In the genomic region with DNA sequence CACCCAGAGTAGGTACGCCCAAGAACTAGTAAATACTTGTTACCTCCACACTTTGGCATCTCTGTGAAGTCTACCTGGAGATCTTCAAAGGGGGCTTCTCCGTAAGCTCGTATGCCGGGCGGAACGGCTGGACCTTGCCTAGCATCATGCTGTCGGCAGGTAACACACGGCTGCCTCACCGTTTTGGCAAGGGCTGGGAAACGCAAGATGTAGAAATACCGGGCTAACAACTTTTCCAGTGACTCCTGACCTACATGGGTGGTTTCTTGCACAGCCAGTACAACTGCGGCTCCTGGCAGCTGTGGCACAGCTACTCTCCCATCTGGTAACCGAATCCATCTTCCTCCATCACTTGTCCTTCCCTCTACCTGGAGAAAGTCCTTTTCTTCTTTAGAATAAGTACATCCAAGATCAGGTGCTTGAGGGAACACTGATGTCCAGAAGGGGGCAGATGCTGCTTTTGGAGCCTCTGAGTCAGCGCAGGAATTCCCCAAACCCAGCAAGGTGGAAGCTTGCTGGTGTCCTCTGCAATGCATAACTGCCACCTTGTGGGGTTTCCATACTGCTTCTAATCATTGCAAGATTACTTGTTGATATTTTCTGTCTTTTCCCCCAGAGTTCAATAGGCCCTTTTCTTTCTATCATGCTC, we compare ENCODE assay signal across 14 cellular contexts. TPM values are rescaled to one million over a fixed set of nuclear protein-coding genes. Genes with fewer than 3 reads are reported as not detected.
DNase-seq lines count a peak whose midpoint lies in the region; ATAC-seq and TF ChIP-seq lines count a peak whose summit lies in the region.
"Not testable (repeated sequence)": the region's sequence is repeated elsewhere in the genome, so short reads cannot be mapped to it uniquely, and the experiment has no call there.
"Had no signal": no experiment of that assay in that cellular context is flagged by ENCODE, and none has a peak within 500 bp of the region (broad histone marks: within the 10 kb centered on the region; RNA-seq: fewer than 3 reads in every experiment).

No MANE protein-coding gene starts in this region.

- H3K27me3 Mint-ChIP-seq in endodermal cell (ENCODE audit: insufficient read depth) = peaks cover 20% of the 10 kb centered on the region

- POLR2A ChIA-PET in AG04450 (lab: Yijun Ruan, JAX); PC-9 (lab: Charles Lee; ENCODE audit: unreplicated experiment): not testable (repeated sequence)

- H3K9me3 ChIP-seq in AG04450 (ENCODE audit: control insufficient read depth, insufficient read depth, low read length); PC-9 (ENCODE audit: insufficient read depth, low read depth); endodermal cell (ENCODE audit: control insufficient read depth, low read length); psoas muscle: not testable (repeated sequence)

- not testable (repeated sequence) for H3K27ac Mint-ChIP-seq in endodermal cell

- not testable (repeated sequence) for H3K4me1 ChIP-seq in PC-9 (replicated peaks; ENCODE audit: insufficient read depth); endodermal cell (ENCODE audit: control insufficient read depth, insufficient read depth, low read length); psoas muscle

- not testable (repeated sequence) for H3K27me3 ChIP-seq in AG04450 (ENCODE audit: control insufficient read depth, insufficient read depth, low read length); psoas muscle (ENCODE audit: insufficient read depth in 3 of 3, low read length in 2 of 3)
- H3K27me3 ChIP-seq in PC-9 (ENCODE audit: insufficient read depth, low read depth) (peaks cover 10% of the 10 kb centered on the region; the same call in 1 of the 2 replicates), endodermal cell (ENCODE audit: control insufficient read depth, insufficient read depth, low read length, poor library complexity, severe bottlenecking) (peaks cover 11% of the 10 kb centered on the region)

- BruUV-seq in PC-9 (replicated peaks; lab: Mats Ljungman, UMichigan) = not testable (repeated sequence)

- not testable (repeated sequence) for H3K9ac ChIP-seq in endodermal cell (ENCODE audit: extremely low read depth, low read length, poor library complexity, severe bottlenecking)

- TF ChIP-seq CTCF in AG04450 (IDR thresholded peaks at IDR 0.05; ENCODE audit: low read depth, low read length) (peak; percentile 43), GM12865 (IDR thresholded peaks at IDR 0.05; ENCODE audit: insufficient read depth, low read depth, low read length, missing control alignments) (peak; percentile 35), LNCAP (IDR thresholded peaks at IDR 0.05) (peak; percentile 28; the same call in 1 of the 2 replicates), PC-9 (conservative IDR thresholded peaks at IDR 0.05) (peak; percentile 26; the same call in 1 of the 2 replicates), endodermal cell (conservative IDR thresholded peaks at IDR 0.05) (peak; percentile 84), psoas muscle (IDR thresholded peaks at IDR 0.05) (peak; percentile 15)

- H3K4me3 ChIP-seq in AG04450 (ENCODE audit: low read depth, low read length); GM12865 (ENCODE audit: low read depth, low read length); PC-9; endodermal cell (ENCODE audit: low read length); psoas muscle: not testable (repeated sequence)

- not testable (repeated sequence) for H3K79me2 ChIP-seq in PC-9 (ENCODE audit: low read depth)

- H4K20me1 ChIP-seq in PC-9 (ENCODE audit: insufficient read depth) = not testable (repeated sequence)

- intact Hi-C loops in PC-9 (cut with micrococcal nuclease; ENCODE audit: unreplicated experiment); psoas muscle (cut with DNase I): not testable (repeated sequence)

- H3K27ac ChIP-seq in AG04450 (ENCODE audit: low read depth, low read length); PC-9; endodermal cell (ENCODE audit: low read depth, low read length); psoas muscle: not testable (repeated sequence)

- not testable (repeated sequence) for H2AFZ ChIP-seq in PC-9

- 79 to 85% methylated on average over 12 to 14 of the region's 14 CpGs for WGBS in endodermal cell (ENCODE audit: insufficient coverage in 1 of 2, insufficient read length in 1 of 2), 2 experiments
- WGBS in psoas muscle, 3 donors = 73 to 79% (median 78%) methylated on average over 14 of the region's 14 CpGs

- not testable (repeated sequence) for ATAC-seq in psoas muscle

- not testable (repeated sequence) for H3K4me3 Mint-ChIP-seq in endodermal cell

- not testable (repeated sequence) for H3K9me2 ChIP-seq in PC-9 (ENCODE audit: insufficient read depth)

- H3K4me2 ChIP-seq in PC-9 = not testable (repeated sequence)

- not testable (repeated sequence) for H3K9me3 Mint-ChIP-seq in endodermal cell

- CTCF ChIA-PET in AG04450 (lab: Charles Lee); PC-9 (lab: Charles Lee): not testable (repeated sequence)

- H3F3A ChIP-seq in PC-9 (ENCODE audit: insufficient read depth, low read depth) = not testable (repeated sequence)

- H3K4me1 Mint-ChIP-seq in endodermal cell = not testable (repeated sequence)

- DNase-seq in AG04450 (ENCODE audit: low read depth, low spot score); psoas muscle: not testable (repeated sequence)
- peak; percentile 67 for DNase-seq in GM12865 (ENCODE audit: low read depth)
- peak; percentile 19 to 39 for DNase-seq in PC-9
- DNase-seq in activated CD4-positive, alpha-beta T cell treated with anti-CD3 and anti-CD28 coated beads, Interleukin-2, amount 50 U/mL, for 48 hours = peak; percentile 18 to 39
- peak; percentile 89 for DNase-seq in endodermal cell
- peak; percentile 17 for DNase-seq in iPS-NIHi11 (ENCODE audit: low spot score)

- not testable (repeated sequence) for H3K36me3 Mint-ChIP-seq in endodermal cell (ENCODE audit: low read depth)

- H3K36me3 ChIP-seq in PC-9 (ENCODE audit: low read depth); endodermal cell (ENCODE audit: control insufficient read depth, insufficient read depth, low read length); psoas muscle (ENCODE audit: insufficient read depth in 1 of 2, low read depth in 1 of 2): not testable (repeated sequence)

RNA-seq across cellular contexts. Expression of a gene that starts 59.7 kb away (rescaled TPM):
- polyA plus RNA-seq in AG04450 (2011; rRNA removed) (not detected in 2 replicates), psoas muscle (not detected)
- not detected in 2 replicates for polyA minus RNA-seq in AG04450 (2011; rRNA and poly(A)+ RNA removed)
- total RNA-seq in PC-9 (2021) (not detected in 2 replicates), endodermal cell (under 1 TPM in 1 of 2 donors, not detected in 1; 0.13 TPM), psoas muscle (not detected)
- polyA plus RNA-seq in endodermal cell (2013, experiment 1 of 2) = not detected
- polyA plus RNA-seq in endodermal cell (2013, experiment 2 of 2) = not detected
- total RNA-seq: activated T-helper 1 cell treated with anti-CD3 and anti-CD28 coated beads, Interleukin-12 subunit alpha, Interleukin-12 subunit beta, Interleukin-2, Interleukin-4 antibody, amounts not matched to agents 30 ng/mL and 10 ng/mL and 1 ng/mL, durations not matched to agents 14 hours and 24 hours and 36 hours; Caco-2; frontal cortex; lung microvascular endothelial cell; naive thymus-derived CD4-positive, alpha-beta T cell had no signal
- polyA plus RNA-seq: adipose tissue; naive thymus-derived CD4-positive, alpha-beta T cell had no signal

Comparison
In these comparisons a context has a peak if more than half of its experiments do, and no peak if none do; other contexts are left out.
1. CTCF ChIP-seq: peak in every context shown above with its lines; median percentile 84 in endodermal cell; 43 in AG04450; 35 in GM12865; 28 in LNCAP; 26 in PC-9; 15 in psoas muscle.